24 cellular contexts compared by ENCODE assay signal in genomic region chr4:137993232-137993631, GRCh38.
DNase-seq lines count a peak whose midpoint lies in the region; ATAC-seq and TF ChIP-seq lines count a peak whose summit lies in the region.
"Had no signal": no experiment of that assay in that cellular context is flagged by ENCODE, and none has a peak within 500 bp of the region (broad histone marks: within the 10 kb centered on the region; RNA-seq: fewer than 3 reads in every experiment).

No MANE protein-coding gene starts in this region.

- no peaks in the 10 kb centered on the region for H3K27me3 Mint-ChIP-seq in activated T-helper 1 cell treated with anti-CD3 and anti-CD28 coated beads, Interleukin-12 subunit alpha, Interleukin-12 subunit beta, Interleukin-2, Interleukin-4 antibody, amounts not matched to agents 30 ng/mL and 10 ng/mL and 1 ng/mL, durations not matched to agents 14 hours and 24 hours and 36 hours (ENCODE audit: insufficient read depth)
- H3K27me3 Mint-ChIP-seq: CD4-positive, alpha-beta memory T cell had no signal

- POLR2A ChIA-PET in PC-3 (lab: Charles Lee; ENCODE audit: unreplicated experiment): no interaction called here

- H2AFZ ChIP-seq in PC-3 (ENCODE audit: low read length) (no peak overlapping the region), trophoblast cell (ENCODE audit: insufficient read depth, low read length, poor library complexity) (no peak overlapping the region)

- no peaks in the 10 kb centered on the region for H3K9me3 ChIP-seq in PC-3 (ENCODE audit: low read length)
- H3K9me3 ChIP-seq in trophoblast cell (ENCODE audit: insufficient read depth, low read depth, low read length): no peaks in the 10 kb centered on the region
- H3K9me3 ChIP-seq: BLaER1 treated with 17β-estradiol and CSF1 and Interleukin-3, amounts not matched to agents 10 nM and 100 nM; Caco-2; Peyer's patch had no signal

- H3F3A ChIP-seq in PC-3 (ENCODE audit: low read length, unreplicated experiment): no peaks in the 10 kb centered on the region

- no peaks in the 10 kb centered on the region for H3K9me2 ChIP-seq in PC-3 (replicated peaks; ENCODE audit: low read length)

- H3K36me3 Mint-ChIP-seq in activated T-helper 1 cell treated with anti-CD3 and anti-CD28 coated beads, Interleukin-12 subunit alpha, Interleukin-12 subunit beta, Interleukin-2, Interleukin-4 antibody, amounts not matched to agents 30 ng/mL and 10 ng/mL and 1 ng/mL, durations not matched to agents 14 hours and 24 hours and 36 hours (ENCODE audit: low read depth): no peaks in the 10 kb centered on the region
- H3K36me3 Mint-ChIP-seq: CD4-positive, alpha-beta memory T cell had no signal

- BruUV-seq in PC-3 (replicated peaks; lab: Mats Ljungman, UMichigan): no TSS peak

- CTCF ChIA-PET in PC-3 (lab: Charles Lee): no interaction called here

- no peak overlapping the region for H4K8ac ChIP-seq in trophoblast cell (ENCODE audit: low read depth, low read length)

- H3K27ac ChIP-seq in PC-3 (ENCODE audit: low read length) (peak overlapping the region; percentile 88), trophoblast cell (ENCODE audit: low read depth, low read length) (no peak overlapping the region)
- H3K27ac ChIP-seq: BLaER1 treated with 17β-estradiol and CSF1 and Interleukin-3, amounts not matched to agents 10 nM and 100 nM; Peyer's patch; SK-N-MC had no signal

- TF ChIP-seq CTCF in PC-3 (conservative IDR thresholded peaks at IDR 0.05; ENCODE audit: low read depth, low read length): peak; percentile 30

- H3K4me1 Mint-ChIP-seq in activated T-helper 1 cell treated with anti-CD3 and anti-CD28 coated beads, Interleukin-12 subunit alpha, Interleukin-12 subunit beta, Interleukin-2, Interleukin-4 antibody, amounts not matched to agents 30 ng/mL and 10 ng/mL and 1 ng/mL, durations not matched to agents 14 hours and 24 hours and 36 hours (ENCODE audit: low read depth): no peaks in the 10 kb centered on the region
- H3K4me1 Mint-ChIP-seq: CD4-positive, alpha-beta memory T cell; H9 had no signal

- H3K9ac ChIP-seq in PC-3 (ENCODE audit: low read length): peak overlapping the region; percentile 36; the same call in 1 of the 2 replicates
- H3K9ac ChIP-seq in trophoblast cell (ENCODE audit: low read length): no peak overlapping the region
- H3K9ac ChIP-seq: BLaER1 treated with 17β-estradiol and CSF1 and Interleukin-3, amounts not matched to agents 10 nM and 100 nM had no signal

- WGBS in trophoblast cell (ENCODE audit: extremely low coverage, insufficient coverage, insufficient read length): no CpG with 5 or more reads among the region's 1 CpG

- H2BK120ac ChIP-seq in trophoblast cell (ENCODE audit: insufficient read depth, low read length, poor library complexity): no peak overlapping the region

- no peak overlapping the region for H3K23ac ChIP-seq in trophoblast cell (ENCODE audit: low read length)

- H4K91ac ChIP-seq in trophoblast cell (ENCODE audit: low read depth, low read length): no peak overlapping the region

- DNase-seq in PC-3 (peak; percentile 83), cerebellar cortex (ENCODE audit: low spot score) (peak; percentile 62), trophoblast cell (peak; percentile 89 to 96), head of caudate nucleus (no peak), SHP77 treated with DMSO at 0.1 percent for 48 hours (lab: John Stamatoyannopoulos, UW) (no peak)
- DNase-seq in activated T-helper 1 cell treated with anti-CD3 and anti-CD28 coated beads, Interleukin-12 subunit alpha, Interleukin-12 subunit beta, Interleukin-2, Interleukin-4 antibody, amounts not matched to agents 30 ng/mL and 10 ng/mL and 1 ng/mL, durations not matched to agents 14 hours and 24 hours and 36 hours (ENCODE audit: low spot score): no peak
- DNase-seq: ACHN; Caco-2; CD4-positive, alpha-beta memory T cell; DMS 273 treated with DMSO at 0.1 percent for 48 hours; GF-D8; H9; KG1; NCI-H1105 treated with DMSO at 0.1 percent for 48 hours; NCI-H2029 treated with DMSO at 0.1 percent for 48 hours; NCI-H2171; NCI-H345; NCI-H82; Peyer's patch; Right ventricle myocardium superior; SW 1271 had no signal

- no peak overlapping the region for H3K18ac ChIP-seq in trophoblast cell (ENCODE audit: low read length)

- no peak overlapping the region for H3K4me3 ChIP-seq in PC-3 (ENCODE audit: low read length)
- no peak overlapping the region for H3K4me3 ChIP-seq in trophoblast cell (ENCODE audit: low read depth, low read length)
- H3K4me3 ChIP-seq: BLaER1 treated with 17β-estradiol and CSF1 and Interleukin-3, amounts not matched to agents 10 nM and 100 nM; Peyer's patch; SK-N-MC had no signal

- H3K4me1 ChIP-seq in PC-3 (ENCODE audit: insufficient read depth, low read length) (peaks cover 21% of the 10 kb centered on the region), trophoblast cell (ENCODE audit: control insufficient read depth in 1 of 2, insufficient read depth in 2 of 2, low read length in 2 of 2) (no peaks in the 10 kb centered on the region)
- H3K4me1 ChIP-seq: BLaER1 treated with 17β-estradiol and CSF1 and Interleukin-3, amounts not matched to agents 10 nM and 100 nM; Caco-2; Peyer's patch had no signal

- no peak overlapping the region for H2AK5ac ChIP-seq in trophoblast cell (ENCODE audit: low read length)

- no peak overlapping the region for H3K27ac Mint-ChIP-seq in activated T-helper 1 cell treated with anti-CD3 and anti-CD28 coated beads, Interleukin-12 subunit alpha, Interleukin-12 subunit beta, Interleukin-2, Interleukin-4 antibody, amounts not matched to agents 30 ng/mL and 10 ng/mL and 1 ng/mL, durations not matched to agents 14 hours and 24 hours and 36 hours
- H3K27ac Mint-ChIP-seq: CD4-positive, alpha-beta memory T cell; H9 had no signal

- H3K27me3 ChIP-seq in PC-3 (ENCODE audit: low read length) (no peaks in the 10 kb centered on the region), trophoblast cell (ENCODE audit: insufficient read depth, low read length) (no peaks in the 10 kb centered on the region)
- H3K27me3 ChIP-seq: BLaER1 treated with 17β-estradiol and CSF1 and Interleukin-3, amounts not matched to agents 10 nM and 100 nM; Peyer's patch had no signal

- ATAC-seq in GM18868 (IDR thresholded peaks at IDR 0.05; ENCODE audit: unreplicated experiment): peak; percentile 31
- peak; percentile 93 for ATAC-seq in PC-3

- H3K79me2 ChIP-seq in PC-3 (ENCODE audit: low read length) (no peaks in the 10 kb centered on the region), trophoblast cell (ENCODE audit: control insufficient read depth, insufficient read depth, low read length, poor library complexity) (no peaks in the 10 kb centered on the region)

- no peaks in the 10 kb centered on the region for H4K20me1 ChIP-seq in PC-3 (ENCODE audit: low read length)
- H4K20me1 ChIP-seq: BLaER1 treated with 17β-estradiol and CSF1 and Interleukin-3, amounts not matched to agents 10 nM and 100 nM had no signal

- H3K4ac ChIP-seq in trophoblast cell (ENCODE audit: low read depth, low read length): no peak overlapping the region

- no peak overlapping the region for H4K12ac ChIP-seq in trophoblast cell (ENCODE audit: low read depth, low read length)

- intact Hi-C loops in PC-3 (cut with micrococcal nuclease): loop anchor here (1.0 to 10.0 kb wide), 2 partner anchors 168 to 345 kb away; no protein-coding TSS in a partner anchor
- intact Hi-C loops in head of caudate nucleus (cut with DNase I): no loop called here
- intact Hi-C loops in activated T-helper 1 cell treated with anti-CD3 and anti-CD28 coated beads, Interleukin-12 subunit alpha, Interleukin-12 subunit beta, Interleukin-2, Interleukin-4 antibody, amounts not matched to agents 30 ng/mL and 10 ng/mL and 1 ng/mL, durations not matched to agents 14 hours and 24 hours and 36 hours (cut with micrococcal nuclease): no loop called here

- H3K36me3 ChIP-seq in PC-3 (ENCODE audit: low read depth, low read length) (no peaks in the 10 kb centered on the region), trophoblast cell (ENCODE audit: control insufficient read depth in 1 of 2, insufficient read depth in 2 of 2, low read length in 2 of 2) (no peaks in the 10 kb centered on the region)
- H3K36me3 ChIP-seq: BLaER1 treated with 17β-estradiol and CSF1 and Interleukin-3, amounts not matched to agents 10 nM and 100 nM; Peyer's patch had no signal

- no peaks in the 10 kb centered on the region for H3K79me1 ChIP-seq in trophoblast cell (ENCODE audit: low read length)

- no peak overlapping the region for H2BK5ac ChIP-seq in trophoblast cell (ENCODE audit: low read depth, low read length, poor library complexity)

- peak overlapping the region; percentile 47 for H3K4me2 ChIP-seq in PC-3 (ENCODE audit: low read length)
- no peak overlapping the region for H3K4me2 ChIP-seq in trophoblast cell (ENCODE audit: low read length)
- H3K4me2 ChIP-seq: BLaER1 treated with 17β-estradiol and CSF1 and Interleukin-3, amounts not matched to agents 10 nM and 100 nM had no signal

- no peak overlapping the region for H2BK12ac ChIP-seq in trophoblast cell (ENCODE audit: low read length)

- H3K4me3 Mint-ChIP-seq in activated T-helper 1 cell treated with anti-CD3 and anti-CD28 coated beads, Interleukin-12 subunit alpha, Interleukin-12 subunit beta, Interleukin-2, Interleukin-4 antibody, amounts not matched to agents 30 ng/mL and 10 ng/mL and 1 ng/mL, durations not matched to agents 14 hours and 24 hours and 36 hours: no peak overlapping the region
- H3K4me3 Mint-ChIP-seq: CD4-positive, alpha-beta memory T cell; H9 had no signal

- no peaks in the 10 kb centered on the region for H3K9me3 Mint-ChIP-seq in activated T-helper 1 cell treated with anti-CD3 and anti-CD28 coated beads, Interleukin-12 subunit alpha, Interleukin-12 subunit beta, Interleukin-2, Interleukin-4 antibody, amounts not matched to agents 30 ng/mL and 10 ng/mL and 1 ng/mL, durations not matched to agents 14 hours and 24 hours and 36 hours
- H3K9me3 Mint-ChIP-seq: H9 had no signal

- H3K14ac ChIP-seq in trophoblast cell (ENCODE audit: low read length): no peak overlapping the region

Comparison
In these comparisons a context has a peak if more than half of its experiments do, and no peak if none do; other contexts are left out.
1. DNase-seq: peak in PC-3 (single experiment), cerebellar cortex (single experiment) and trophoblast cell (2 of 2); none in head of caudate nucleus (0 of 42), SHP77 treated with DMSO at 0.1 percent for 48 hours (single experiment) and activated T-helper 1 cell treated with anti-CD3 and anti-CD28 coated beads, Interleukin-12 subunit alpha, Interleukin-12 subunit beta, Interleukin-2, Interleukin-4 antibody, amounts not matched to agents 30 ng/mL and 10 ng/mL and 1 ng/mL, durations not matched to agents 14 hours and 24 hours and 36 hours (single experiment).